In genomic region chr18:48504819-48505218, GRCh38 we compare ENCODE assay signal across 36 cellular contexts.
"Had no signal": no experiment of that assay in that cellular context is flagged by ENCODE, and none has a peak within 500 bp of the region (broad histone marks: within the 10 kb centered on the region; RNA-seq: fewer than 3 reads in every experiment).

No MANE protein-coding gene starts in this region.

- H3K36me3 Mint-ChIP-seq: activated CD8-positive, alpha-beta memory T cell treated with anti-CD3 and anti-CD28 coated beads, Interleukin-2, amount 10 ng/mL, durations not matched to agents 7 days and 5 days; activated naive CD4-positive, alpha-beta T cell treated with anti-CD3 and anti-CD28 coated beads, Interleukin-2, amount 10 ng/mL, durations not matched to agents 7 days and 5 days; activated naive CD8-positive, alpha-beta T cell treated with anti-CD3 and anti-CD28 coated beads, Interleukin-2, amount 10 ng/mL, durations not matched to agents 7 days and 5 days had no signal

- H3K27ac ChIP-seq: ascending aorta, cardiac muscle cell, VCaP had no signal

- H3K4me1 Mint-ChIP-seq: activated B cell treated with CpG ODN at 0.5 μM for 24 hours; activated CD4-positive, alpha-beta memory T cell treated with anti-CD3 and anti-CD28 coated beads, Interleukin-2, amount 10 ng/mL, durations not matched to agents 7 days and 5 days; activated CD4-positive, alpha-beta T cell treated with anti-CD3 and anti-CD28 coated beads, Interleukin-2, amount 10 ng/mL, durations not matched to agents 24 days and 14 days; activated CD8-positive, alpha-beta memory T cell treated with anti-CD3 and anti-CD28 coated beads, Interleukin-2, amount 10 ng/mL, durations not matched to agents 7 days and 5 days; activated naive CD4-positive, alpha-beta T cell treated with anti-CD3 and anti-CD28 coated beads, Interleukin-2, amount 10 ng/mL, durations not matched to agents 7 days and 5 days; activated naive CD4-positive, alpha-beta T cell treated with anti-CD3 and anti-CD28 coated beads, Interleukin-2, amount 50 U/mL, for 24 hours; activated naive CD8-positive, alpha-beta T cell treated with anti-CD3 and anti-CD28 coated beads, Interleukin-2, amount 10 ng/mL, durations not matched to agents 7 days and 5 days; activated naive CD8-positive, alpha-beta T cell treated with anti-CD3 and anti-CD28 coated beads, Interleukin-2, amount 50 U/mL, for 24 hours; brain; central memory CD8-positive, alpha-beta T cell had no signal

- DNase-seq: activated B cell treated with CpG ODN at 0.5 μM for 24 hours; activated CD4-positive, alpha-beta memory T cell treated with anti-CD3 and anti-CD28 coated beads, Interleukin-2, amount 10 ng/mL, durations not matched to agents 7 days and 5 days; activated CD4-positive, alpha-beta T cell treated with anti-CD3 and anti-CD28 coated beads for 4 hours; activated CD4-positive, alpha-beta T cell treated with anti-CD3 and anti-CD28 coated beads, Interleukin-2, amount 50 U/mL, for 48 hours; activated CD4-positive, CD25-positive, alpha-beta regulatory T cell treated with anti-CD3 and anti-CD28 coated beads, Interleukin-2, amount 50 U/mL, for 72 hours; activated CD8-positive, alpha-beta memory T cell treated with anti-CD3 and anti-CD28 coated beads for 24 hours; activated CD8-positive, alpha-beta memory T cell treated with anti-CD3 and anti-CD28 coated beads, Interleukin-2, amount 10 ng/mL, durations not matched to agents 7 days and 5 days; activated CD8-positive, alpha-beta memory T cell treated with anti-CD3 and anti-CD28 coated beads, Interleukin-2, amount 50 U/mL, for 48 hours; activated CD8-positive, alpha-beta T cell treated with anti-CD3 and anti-CD28 coated beads, Interleukin-2, amount 10 ng/mL, durations not matched to agents 7 days and 5 days; activated effector memory CD4-positive, alpha-beta T cell treated with Interleukin-2 at 50 U/mL for 16 hours; activated gamma-delta T cell; activated naive CD4-positive, alpha-beta T cell treated with anti-CD3 and anti-CD28 coated beads, Interleukin-2, amount 10 ng/mL, durations not matched to agents 7 days and 5 days; activated naive CD4-positive, alpha-beta T cell treated with Interleukin-2 at 50 U/mL for 16 hours; activated naive CD8-positive, alpha-beta T cell treated with anti-CD3 and anti-CD28 coated beads, Interleukin-2, amount 10 ng/mL, durations not matched to agents 7 days and 5 days; activated naive CD8-positive, alpha-beta T cell treated with anti-CD3 and anti-CD28 coated beads, Interleukin-2, amount 50 U/mL, for 24 hours; activated T-cell treated with anti-CD3 and anti-CD28 coated beads, Interleukin-2, amount 50 U/mL, for 24 hours; activated T-cell treated with anti-CD3 and anti-CD28 coated beads, Interleukin-2, amount 50 U/mL, for 48 hours; amygdala; anterior cingulate cortex; caudate nucleus; cerebellar nuclear complex; T-helper 2 cell; T-helper 9 cell had no signal

- H3K36me3 ChIP-seq: ascending aorta, cardiac muscle cell had no signal

- H3K27me3 ChIP-seq: ascending aorta, cardiac muscle cell had no signal

- H3K27ac Mint-ChIP-seq: activated B cell treated with CpG ODN at 0.5 μM for 24 hours; activated CD4-positive, alpha-beta memory T cell treated with anti-CD3 and anti-CD28 coated beads, Interleukin-2, amount 10 ng/mL, durations not matched to agents 7 days and 5 days; activated CD4-positive, alpha-beta T cell treated with anti-CD3 and anti-CD28 coated beads, Interleukin-2, amount 10 ng/mL, durations not matched to agents 24 days and 14 days; activated CD8-positive, alpha-beta memory T cell treated with anti-CD3 and anti-CD28 coated beads, Interleukin-2, amount 10 ng/mL, durations not matched to agents 7 days and 5 days; activated CD8-positive, alpha-beta T cell treated with anti-CD3 and anti-CD28 coated beads, Interleukin-2, amount 10 ng/mL, durations not matched to agents 7 days and 5 days; activated naive CD4-positive, alpha-beta T cell treated with anti-CD3 and anti-CD28 coated beads, Interleukin-2, amount 10 ng/mL, durations not matched to agents 7 days and 5 days; activated naive CD4-positive, alpha-beta T cell treated with anti-CD3 and anti-CD28 coated beads, Interleukin-2, amount 50 U/mL, for 24 hours; activated naive CD8-positive, alpha-beta T cell; activated naive CD8-positive, alpha-beta T cell treated with anti-CD3 and anti-CD28 coated beads, Interleukin-2, amount 10 ng/mL, durations not matched to agents 7 days and 5 days; activated naive CD8-positive, alpha-beta T cell treated with anti-CD3 and anti-CD28 coated beads, Interleukin-2, amount 50 U/mL, for 24 hours; activated T-cell treated with anti-CD3 and anti-CD28 coated beads, Interleukin-2, amount 50 U/mL, for 24 hours; activated T-helper 2 cell treated with anti-CD3 and anti-CD28 coated beads, Interferon-gamma antibody, Interleukin-2, Interleukin-4, amounts not matched to agents 10 μg/mL and 5 μg/mL and 100 μg/mL, durations not matched to agents 14 hours and 24 hours and 36 hours; brain; T-helper 1 cell treated with Interleukin-12 subunit alpha and Interleukin-12 subunit beta and Interleukin-4 antibody, amounts not matched to agents 30 μg/mL and 1 μg/mL, for 36 hours; T-helper 2 cell treated with Interferon-gamma antibody and Interleukin-4, amounts not matched to agents 5 μg/mL and 100 μg/mL, for 36 hours had no signal

- H3K4me3 Mint-ChIP-seq: activated B cell treated with CpG ODN at 0.5 μM for 24 hours; activated CD4-positive, alpha-beta memory T cell treated with anti-CD3 and anti-CD28 coated beads, Interleukin-2, amount 10 ng/mL, durations not matched to agents 7 days and 5 days; activated CD4-positive, alpha-beta T cell treated with anti-CD3 and anti-CD28 coated beads, Interleukin-2, amount 10 ng/mL, durations not matched to agents 24 days and 14 days; activated CD8-positive, alpha-beta memory T cell treated with anti-CD3 and anti-CD28 coated beads, Interleukin-2, amount 10 ng/mL, durations not matched to agents 7 days and 5 days; activated CD8-positive, alpha-beta T cell treated with anti-CD3 and anti-CD28 coated beads, Interleukin-2, amount 10 ng/mL, durations not matched to agents 7 days and 5 days; activated naive CD4-positive, alpha-beta T cell treated with anti-CD3 and anti-CD28 coated beads, Interleukin-2, amount 10 ng/mL, durations not matched to agents 7 days and 5 days; activated naive CD4-positive, alpha-beta T cell treated with anti-CD3 and anti-CD28 coated beads, Interleukin-2, amount 50 U/mL, for 24 hours; activated naive CD8-positive, alpha-beta T cell; activated naive CD8-positive, alpha-beta T cell treated with anti-CD3 and anti-CD28 coated beads, Interleukin-2, amount 10 ng/mL, durations not matched to agents 7 days and 5 days; activated naive CD8-positive, alpha-beta T cell treated with anti-CD3 and anti-CD28 coated beads, Interleukin-2, amount 50 U/mL, for 24 hours; activated T-cell treated with anti-CD3 and anti-CD28 coated beads, Interleukin-2, amount 50 U/mL, for 24 hours; brain; central memory CD8-positive, alpha-beta T cell; T-helper 1 cell treated with Interleukin-12 subunit alpha and Interleukin-12 subunit beta and Interleukin-4 antibody, amounts not matched to agents 30 μg/mL and 1 μg/mL, for 36 hours; T-helper 2 cell treated with Interferon-gamma antibody and Interleukin-4, amounts not matched to agents 5 μg/mL and 100 μg/mL, for 36 hours had no signal

- H3K4me3 ChIP-seq: ascending aorta, cardiac muscle cell had no signal

- FAIRE-seq: bronchial epithelial cell, TTC549 had no signal

- H3K4me1 ChIP-seq: ascending aorta had no signal

- ATAC-seq: activated CD8-positive, alpha-beta memory T cell treated with anti-CD3 and anti-CD28 coated beads, Interleukin-2, amount 10 ng/mL, durations not matched to agents 7 days and 5 days; activated CD8-positive, alpha-beta T cell treated with anti-CD3 and anti-CD28 coated beads, Interleukin-2, amount 10 ng/mL, durations not matched to agents 7 days and 5 days; activated naive CD8-positive, alpha-beta T cell treated with anti-CD3 and anti-CD28 coated beads, Interleukin-2, amount 50 U/mL, for 24 hours had no signal
